8 cellular contexts compared by ENCODE assay signal in genomic region chr6:27630727-27631613, GRCh38.
DNase-seq lines count a peak whose midpoint lies in the region; ATAC-seq and TF ChIP-seq lines count a peak whose summit lies in the region.

No MANE protein-coding gene starts in this region.

- H3K4me1 ChIP-seq in fibroblast of lung (ENCODE audit: control insufficient read depth, extremely low read depth, insufficient read depth, low read length) (no peaks in the 10 kb centered on the region), rectal smooth muscle tissue (ENCODE audit: control insufficient read depth, insufficient read depth, low read length) (no peaks in the 10 kb centered on the region), ascending aorta (no peaks in the 10 kb centered on the region)

- in situ Hi-C loops in KBM-7 (cut with MboI; ENCODE audit: low pct_unique_long_range_greater_than_20kb, low sequenced_read_pairs): no loop called here

- H3K36me3 ChIP-seq in GM06990 (ENCODE audit: control insufficient read depth, insufficient read depth, low read length): no peaks in the 10 kb centered on the region
- H3K36me3 ChIP-seq in fibroblast of lung (ENCODE audit: control insufficient read depth, insufficient read depth, low read length): no peaks in the 10 kb centered on the region
- H3K36me3 ChIP-seq in rectal smooth muscle tissue (ENCODE audit: control insufficient read depth, insufficient read depth, low read length): no peaks in the 10 kb centered on the region
- H3K36me3 ChIP-seq in ascending aorta: no peaks in the 10 kb centered on the region

- H3K9me3 ChIP-seq in fibroblast of lung (ENCODE audit: control insufficient read depth, insufficient read depth, low read depth, low read length): no peaks in the 10 kb centered on the region
- no peaks in the 10 kb centered on the region for H3K9me3 ChIP-seq in ascending aorta

- no peak overlapping the region for H2AFZ ChIP-seq in fibroblast of lung (ENCODE audit: low read length)

- peak overlapping the region; percentile 21 for H3K4me2 ChIP-seq in fibroblast of lung (ENCODE audit: extremely low read depth, insufficient read depth, low read length)

- peak; percentile 35 for TF ChIP-seq CTCF in GM06990 (IDR thresholded peaks at IDR 0.05; ENCODE audit: insufficient read depth, low read length, poor library complexity, severe bottlenecking)
- no peak for TF ChIP-seq CTCF in fibroblast of lung (conservative IDR thresholded peaks at IDR 0.05 in 1 of 2, IDR thresholded peaks at IDR 0.05 in 1 of 2; ENCODE audit: low read depth in 1 of 2, low read length in 2 of 2)
- no peak for TF ChIP-seq CTCF in ascending aorta (IDR thresholded peaks at IDR 0.05)

- H3K27ac ChIP-seq in fibroblast of lung (ENCODE audit: insufficient read depth, low read length): no peak overlapping the region
- H3K27ac ChIP-seq in rectal smooth muscle tissue (ENCODE audit: low read depth, low read length): no peak overlapping the region
- no peak overlapping the region for H3K27ac ChIP-seq in ascending aorta

- H3K9ac ChIP-seq in fibroblast of lung (ENCODE audit: insufficient read depth, low read length) (no peak overlapping the region), rectal smooth muscle tissue (ENCODE audit: low read length) (no peak overlapping the region)

- DNase-seq in GM06990 (ENCODE audit: extremely low read depth, insufficient read length) (peak; percentile 78), KBM-7 (peak; percentile 79), fibroblast of lung (ENCODE audit: low read depth in 2 of 2) (peak; percentile 60 to 68), ascending aorta (ENCODE audit: low spot score in 2 of 2) (no peak), NCI-H2107 (lab: John Stamatoyannopoulos, UW) (no peak)
- DNase-seq in activated CD4-positive, alpha-beta memory T cell treated with anti-CD3 and anti-CD28 coated beads for 36 hours: peak; percentile 74

- H3K27me3 Mint-ChIP-seq in activated CD4-positive, alpha-beta memory T cell treated with anti-CD3 and anti-CD28 coated beads for 36 hours: peaks cover 71% of the 10 kb centered on the region

- intact Hi-C loops in activated CD4-positive, alpha-beta memory T cell treated with anti-CD3 and anti-CD28 coated beads for 36 hours (cut with micrococcal nuclease): no loop called here
- intact Hi-C loops in ascending aorta (cut with DNase I): no loop called here

- peak overlapping the region; percentile 80 for H3K4me3 Mint-ChIP-seq in activated CD4-positive, alpha-beta memory T cell treated with anti-CD3 and anti-CD28 coated beads for 36 hours

- no peaks in the 10 kb centered on the region for H3K79me2 ChIP-seq in fibroblast of lung (ENCODE audit: control insufficient read depth, insufficient read depth, low read length)

- peaks cover 2% of the 10 kb centered on the region for H3K36me3 Mint-ChIP-seq in activated CD4-positive, alpha-beta memory T cell treated with anti-CD3 and anti-CD28 coated beads for 36 hours

- H4K20me1 ChIP-seq in fibroblast of lung (ENCODE audit: control insufficient read depth, extremely low read depth, insufficient read depth, low read length): no peaks in the 10 kb centered on the region

- H3K9me3 Mint-ChIP-seq in activated CD4-positive, alpha-beta memory T cell treated with anti-CD3 and anti-CD28 coated beads for 36 hours: peaks cover 6% of the 10 kb centered on the region

- no peak for ATAC-seq in GM21390 (IDR thresholded peaks at IDR 0.05; ENCODE audit: unreplicated experiment)

- POLR2A ChIA-PET in activated CD4-positive, alpha-beta memory T cell treated with anti-CD3 and anti-CD28 coated beads for 36 hours (lab: Charles Lee): interaction anchor here (0.6 kb wide), 1 partner anchor 1645 kb away, joined by 4 read pairs; no protein-coding TSS in a partner anchor

- H3K4me1 Mint-ChIP-seq in activated CD4-positive, alpha-beta memory T cell treated with anti-CD3 and anti-CD28 coated beads for 36 hours (ENCODE audit: low read depth): peaks cover 9% of the 10 kb centered on the region

- no peaks in the 10 kb centered on the region for H3K27me3 ChIP-seq in GM06990 (replicated peaks; ENCODE audit: control insufficient read depth, insufficient read depth, low read length)
- no peaks in the 10 kb centered on the region for H3K27me3 ChIP-seq in fibroblast of lung (ENCODE audit: control insufficient read depth, insufficient read depth, low read length)
- H3K27me3 ChIP-seq in rectal smooth muscle tissue (ENCODE audit: control insufficient read depth, insufficient read depth, low read length): peaks cover 7% of the 10 kb centered on the region
- no peaks in the 10 kb centered on the region for H3K27me3 ChIP-seq in ascending aorta

- CTCF ChIA-PET in activated CD4-positive, alpha-beta memory T cell treated with anti-CD3 and anti-CD28 coated beads for 36 hours (lab: Charles Lee): interaction anchor here (0.6 to 1.3 kb wide), 3 partner anchors 21 to 318 kb away, joined by 3 to 5 read pairs (median 3); no protein-coding TSS in a partner anchor

- H3K27ac Mint-ChIP-seq in activated CD4-positive, alpha-beta memory T cell treated with anti-CD3 and anti-CD28 coated beads for 36 hours: peak overlapping the region; percentile 81

- H3K4me3 ChIP-seq in GM06990 (replicated peaks; ENCODE audit: low read depth, low read length) (peak overlapping the region; percentile 47), fibroblast of lung (replicated peaks in 1 of 4; ENCODE audit: control extremely low read depth in 1 of 4, insufficient read depth in 1 of 4, low read depth in 3 of 4, low read length in 4 of 4) (peak overlapping the region; percentile 21 to 61 (median 43)), rectal smooth muscle tissue (ENCODE audit: low read length) (peak overlapping the region; percentile 42), ascending aorta (no peak overlapping the region)

Comparison
In these comparisons a context has a peak if more than half of its experiments do, and no peak if none do; other contexts are left out.
1. DNase-seq: peak in GM06990 (single experiment), KBM-7 (single experiment), activated CD4-positive, alpha-beta memory T cell treated with anti-CD3 and anti-CD28 coated beads for 36 hours (single experiment) and fibroblast of lung (2 of 2); none in ascending aorta (0 of 2) and NCI-H2107 (single experiment).
2. H3K4me3 ChIP-seq: peak in GM06990 (single experiment), fibroblast of lung (4 of 4) and rectal smooth muscle tissue (single experiment); none in ascending aorta (0 of 2).